15 cellular contexts compared by ENCODE assay signal in genomic region chr9:35164711-35165110, GRCh38. TPM values are rescaled to one million over a fixed set of nuclear protein-coding genes. Genes with fewer than 3 reads are reported as not detected.
DNase-seq lines count a peak whose midpoint lies in the region; ATAC-seq and TF ChIP-seq lines count a peak whose summit lies in the region.
"Had no signal": no experiment of that assay in that cellular context is flagged by ENCODE, and none has a peak within 500 bp of the region (broad histone marks: within the 10 kb centered on the region; RNA-seq: fewer than 3 reads in every experiment).

No MANE protein-coding gene starts in this region.

- H3K9me3 Mint-ChIP-seq in brain, result no peaks in the 10 kb centered on the region
- H3K9me3 Mint-ChIP-seq in activated T-cell treated with anti-CD3 and anti-CD28 coated beads, Interleukin-2, amount 50 U/mL, for 72 hours, result no peaks in the 10 kb centered on the region
- H3K9me3 Mint-ChIP-seq: stimulated activated naive CD8-positive, alpha-beta T cell treated with anti-CD3 and anti-CD28 coated beads, Interleukin-15, Interleukin-2, amounts not matched to agents 100 ng/mL and 50 ng/mL, for 24 hours had no signal

- CTCF ChIA-PET in HEK293T (lab: Yijun Ruan, JAX), result interaction anchor here (0.6 kb wide), 1 partner anchor 35 kb away, joined by 4 read pairs; no protein-coding TSS in a partner anchor

- no peak overlapping the region for H3K18ac ChIP-seq in mesenchymal stem cell (ENCODE audit: low read depth in 1 of 2, low read length in 2 of 2)

- no peak overlapping the region for H4K8ac ChIP-seq in mesenchymal stem cell (ENCODE audit: low read length)

- peak overlapping the region; percentile 22 to 92 (median 45) for H3K4me3 Mint-ChIP-seq in brain
- no peak overlapping the region for H3K4me3 Mint-ChIP-seq in activated T-cell treated with anti-CD3 and anti-CD28 coated beads, Interleukin-2, amount 50 U/mL, for 72 hours
- H3K4me3 Mint-ChIP-seq: activated naive CD8-positive, alpha-beta T cell; stimulated activated naive CD8-positive, alpha-beta T cell treated with anti-CD3 and anti-CD28 coated beads, Interleukin-15, Interleukin-2, amounts not matched to agents 100 ng/mL and 50 ng/mL, for 24 hours had no signal

- H3F3A ChIP-seq in Loucy (ENCODE audit: low read depth), result peaks cover 4% of the 10 kb centered on the region; the same call in 1 of the 2 replicates

- ATAC-seq in activated T-cell treated with anti-CD3 and anti-CD28 coated beads, Interleukin-2, amount 50 U/mL, for 72 hours (replicated peaks in 1 of 2), result no peak
- ATAC-seq in Right ventricle myocardium superior (ENCODE audit: poor library complexity) (no peak), HG03108 (IDR thresholded peaks at IDR 0.05; ENCODE audit: unreplicated experiment) (no peak)

- H3K9me3 ChIP-seq in Loucy (ENCODE audit: insufficient read depth, low read depth, low read length) (no peaks in the 10 kb centered on the region), mesenchymal stem cell (ENCODE audit: control insufficient read depth, low read length) (no peaks in the 10 kb centered on the region)

- DNase-seq in AG20443 (ENCODE audit: low spot score), result peak; percentile 30
- peak; percentile 72 for DNase-seq in mesenchymal stem cell
- DNase-seq in activated T-cell treated with anti-CD3 and anti-CD28 coated beads, Interleukin-2, amount 50 U/mL, for 72 hours, result no peak
- no peak for DNase-seq in HEK293T (ENCODE audit: extremely low spot score)
- no peak for DNase-seq in Right ventricle myocardium superior
- DNase-seq: AML-193; GF-D8; mesendoderm; NCI-H510A treated with DMSO at 0.1 percent for 48 hours; stimulated activated CD4-positive, alpha-beta T cell treated with anti-CD3 and anti-CD28 coated beads, Interleukin-4, amount 100 ng/mL, for 4 hours had no signal

- no peaks in the 10 kb centered on the region for H3K36me3 ChIP-seq in Loucy (ENCODE audit: insufficient read depth, low read length)
- no peaks in the 10 kb centered on the region for H3K36me3 ChIP-seq in mesenchymal stem cell (ENCODE audit: control insufficient read depth in 1 of 2, insufficient read depth in 2 of 2, low read depth in 1 of 2, low read length in 2 of 2)

- no peak overlapping the region for H3K4ac ChIP-seq in mesenchymal stem cell (ENCODE audit: low read depth in 1 of 2, low read length in 2 of 2)

- no peak overlapping the region for H3K9ac ChIP-seq in Loucy (ENCODE audit: low read depth, low read length, poor library complexity, severe bottlenecking)
- H3K9ac ChIP-seq in mesenchymal stem cell (ENCODE audit: low read length), result no peak overlapping the region

- H3K4me1 ChIP-seq in Loucy (ENCODE audit: insufficient read depth, low read length, poor library complexity, severe bottlenecking) (peaks cover 26% of the 10 kb centered on the region), mesenchymal stem cell (ENCODE audit: control insufficient read depth, insufficient read depth, low read depth, low read length) (no peaks in the 10 kb centered on the region)

- no peaks in the 10 kb centered on the region for H4K20me1 ChIP-seq in Loucy (ENCODE audit: insufficient read depth, low read length, poor library complexity, severe bottlenecking)

- H3K27ac ChIP-seq in mesenchymal stem cell (ENCODE audit: low read length, poor library complexity, severe bottlenecking), result no peak overlapping the region

- intact Hi-C loops in Right ventricle myocardium superior (cut with DNase I), result loop anchor here (10.0 kb wide), 2 partner anchors 50 to 90 kb away; partner anchors contain the start of gene ATOSB

- H3K4me3 ChIP-seq in Loucy (ENCODE audit: low read length, poor library complexity, severe bottlenecking), result no peak overlapping the region
- no peak overlapping the region for H3K4me3 ChIP-seq in mesenchymal stem cell (ENCODE audit: insufficient read depth in 1 of 2, low read depth in 1 of 2, low read length in 2 of 2)

- H2BK12ac ChIP-seq in mesenchymal stem cell (ENCODE audit: low read length in 2 of 2), result no peak overlapping the region

- no peaks in the 10 kb centered on the region for H3K79me2 ChIP-seq in Loucy (ENCODE audit: insufficient read depth, low read length)

- no peak overlapping the region for H3K23ac ChIP-seq in mesenchymal stem cell (ENCODE audit: low read length in 2 of 2)

- no peak overlapping the region for H2BK15ac ChIP-seq in mesenchymal stem cell (ENCODE audit: low read depth, poor library complexity, severe bottlenecking)

- H3K4me2 ChIP-seq in Loucy (ENCODE audit: low read depth, low read length, poor library complexity, severe bottlenecking), result peak overlapping the region; percentile 13
- no peak overlapping the region for H3K4me2 ChIP-seq in mesenchymal stem cell (ENCODE audit: low read length, poor library complexity, severe bottlenecking)

- no peak overlapping the region for H3K14ac ChIP-seq in mesenchymal stem cell (ENCODE audit: low read length in 2 of 2)

- H3K27me3 ChIP-seq in Loucy (ENCODE audit: insufficient read depth, low read length, poor library complexity, severe bottlenecking) (no peaks in the 10 kb centered on the region), mesenchymal stem cell (ENCODE audit: control insufficient read depth in 1 of 2, insufficient read depth in 1 of 2, low read length in 2 of 2) (no peaks in the 10 kb centered on the region)

- H3K79me1 ChIP-seq in mesenchymal stem cell (replicated peaks; ENCODE audit: low read length, poor library complexity, severe bottlenecking), result peaks cover 13% of the 10 kb centered on the region

- H2AFZ ChIP-seq in Loucy (ENCODE audit: low read length) (no peak overlapping the region), mesenchymal stem cell (ENCODE audit: low read depth, low read length) (no peak overlapping the region)

- no peak overlapping the region for H2AK5ac ChIP-seq in mesenchymal stem cell (ENCODE audit: low read length, severe bottlenecking)

- H3K27me3 Mint-ChIP-seq in brain, result peaks cover 15% of the 10 kb centered on the region
- H3K27me3 Mint-ChIP-seq in activated T-cell treated with anti-CD3 and anti-CD28 coated beads, Interleukin-2, amount 50 U/mL, for 72 hours (ENCODE audit: low read depth), result peaks cover 15% of the 10 kb centered on the region
- H3K27me3 Mint-ChIP-seq: activated naive CD8-positive, alpha-beta T cell had no signal

- no peak overlapping the region for H2BK5ac ChIP-seq in mesenchymal stem cell (ENCODE audit: low read depth, low read length, poor library complexity, severe bottlenecking)

- TF ChIP-seq CTCF in Loucy (conservative IDR thresholded peaks at IDR 0.05; ENCODE audit: low read length) (no peak), brain (conservative IDR thresholded peaks at IDR 0.05) (no peak)

- no peak overlapping the region for H4K91ac ChIP-seq in mesenchymal stem cell (ENCODE audit: low read length)

- 40% methylated on average over 3 of the region's 3 CpGs for WGBS in mesenchymal stem cell

- peak overlapping the region in 2 of 5 experiments; percentile 7 to 36 for H3K27ac Mint-ChIP-seq in brain
- no peak overlapping the region for H3K27ac Mint-ChIP-seq in activated T-cell treated with anti-CD3 and anti-CD28 coated beads, Interleukin-2, amount 50 U/mL, for 72 hours
- H3K27ac Mint-ChIP-seq: activated naive CD8-positive, alpha-beta T cell; stimulated activated naive CD8-positive, alpha-beta T cell treated with anti-CD3 and anti-CD28 coated beads, Interleukin-15, Interleukin-2, amounts not matched to agents 100 ng/mL and 50 ng/mL, for 24 hours had no signal

- H3K9me2 ChIP-seq in Loucy (replicated peaks; ENCODE audit: low read depth, low read length), result no peaks in the 10 kb centered on the region

- POLR2A ChIA-PET in HEK293T (lab: Yijun Ruan, JAX), result no interaction called here

- H2BK120ac ChIP-seq in mesenchymal stem cell (ENCODE audit: low read depth, low read length), result no peak overlapping the region

- H3K4me1 Mint-ChIP-seq in brain, result peaks cover 32% of the 10 kb centered on the region
- peaks cover 16% of the 10 kb centered on the region for H3K4me1 Mint-ChIP-seq in activated T-cell treated with anti-CD3 and anti-CD28 coated beads, Interleukin-2, amount 50 U/mL, for 72 hours (ENCODE audit: low read depth)

- peaks cover 7% of the 10 kb centered on the region for H3K36me3 Mint-ChIP-seq in brain
- H3K36me3 Mint-ChIP-seq in activated T-cell treated with anti-CD3 and anti-CD28 coated beads, Interleukin-2, amount 50 U/mL, for 72 hours (ENCODE audit: insufficient read depth in 2 of 2), result no peaks in the 10 kb centered on the region
- H3K36me3 Mint-ChIP-seq: activated naive CD8-positive, alpha-beta T cell had no signal

TF ChIP-seq in HEK293T, 16 proteins besides CTCF, POLR2A, EP300 and RAD21:
- no peak for TF ChIP-seq HDGF (IDR thresholded peaks at IDR 0.05; ENCODE audit: borderline replicate concordance)
- no peak for TF ChIP-seq TARDBP (IDR thresholded peaks at IDR 0.05)
- TF ChIP-seq NFRKB (IDR thresholded peaks at IDR 0.05), result no peak
- no peak for TF ChIP-seq SUZ12 (IDR thresholded peaks at IDR 0.05)
- TF ChIP-seq BHLHE40 (IDR thresholded peaks at IDR 0.05; ENCODE audit: borderline replicate concordance), result no peak
- no peak for TF ChIP-seq LEF1 (IDR thresholded peaks at IDR 0.05; ENCODE audit: borderline replicate concordance)
- no peak for TF ChIP-seq ZNF384 (IDR thresholded peaks at IDR 0.05)
- TF ChIP-seq CTBP1 (IDR thresholded peaks at IDR 0.05; ENCODE audit: borderline replicate concordance), result no peak
- TF ChIP-seq ARNT (IDR thresholded peaks at IDR 0.05), result no peak

RNA-seq across cellular contexts. Expression of gene UNC13B, which starts 2.9 kb away (rescaled TPM):
- polyA plus RNA-seq in brain (ENCODE audit: insufficient read depth, low read depth, low replicate concordance), result 22.6 TPM
- 13.3 TPM for polyA plus RNA-seq in mesenchymal stem cell (2013, experiment 1 of 2)
- 12.8 TPM for polyA plus RNA-seq in mesenchymal stem cell (2013, experiment 2 of 2)
- 1 to 10 TPM in 1 of 2 donors, under 1 TPM in 1; 0.91 to 1.2 TPM for total RNA-seq in activated T-cell treated with anti-CD3 and anti-CD28 coated beads, Interleukin-2, amount 50 U/mL, for 72 hours
- 20.9 TPM for total RNA-seq in Right ventricle myocardium superior

RNA-seq across cellular contexts. Expression of gene ATOSB, which starts 49.0 kb away (rescaled TPM):
- 16.6 TPM for polyA plus RNA-seq in brain (ENCODE audit: insufficient read depth, low read depth, low replicate concordance)
- polyA plus RNA-seq in mesenchymal stem cell (2013, experiment 1 of 2), result 43.5 TPM
- 43.3 TPM for polyA plus RNA-seq in mesenchymal stem cell (2013, experiment 2 of 2)
- total RNA-seq in activated T-cell treated with anti-CD3 and anti-CD28 coated beads, Interleukin-2, amount 50 U/mL, for 72 hours, result 10 to 100 TPM in 1 of 2 donors, 1 to 10 TPM in 1; 8.3 to 11.3 TPM
- total RNA-seq in Right ventricle myocardium superior, result 12.9 TPM

Comparison
In these comparisons a context has a peak if more than half of its experiments do, and no peak if none do; other contexts are left out.
1. DNase-seq: peak in AG20443 (single experiment) and mesenchymal stem cell (single experiment); none in activated T-cell treated with anti-CD3 and anti-CD28 coated beads, Interleukin-2, amount 50 U/mL, for 72 hours (0 of 2), HEK293T (single experiment) and Right ventricle myocardium superior (single experiment).
2. H3K4me3 Mint-ChIP-seq: peak in brain (5 of 5); none in activated T-cell treated with anti-CD3 and anti-CD28 coated beads, Interleukin-2, amount 50 U/mL, for 72 hours (0 of 2).
3. RNA of gene UNC13B, which starts 2.9 kb away (total RNA-seq): 20.9 TPM in Right ventricle myocardium superior (single experiment); 0.91 to 1.2 TPM in activated T-cell treated with anti-CD3 and anti-CD28 coated beads, Interleukin-2, amount 50 U/mL, for 72 hours; every median in the first group is over 10 times any median in the second.